ENCODE assay signal across 8 cellular contexts in genomic region chr18:62131305-62131909, GRCh38. TPM values are rescaled to one million over a fixed set of nuclear protein-coding genes. Genes with fewer than 3 reads are reported as not detected.
DNase-seq lines count a peak whose midpoint lies in the region; ATAC-seq and TF ChIP-seq lines count a peak whose summit lies in the region.

No MANE protein-coding gene starts in this region.

- ATAC-seq in HG03045 (IDR thresholded peaks at IDR 0.05; ENCODE audit: unreplicated experiment), result peak; percentile 53

- in situ Hi-C loops in GM13976 (cut with MboI; ENCODE audit: low sequenced_read_pairs, unreplicated experiment), result loop anchor here (25.0 kb wide), 1 partner anchor 544 kb away; no protein-coding TSS in a partner anchor

- no peaks in the 10 kb centered on the region for H3K9me3 Mint-ChIP-seq in mesothelial cell of epicardium

- H3K27ac Mint-ChIP-seq in mesothelial cell of epicardium, result peak overlapping the region; percentile 75

- DNase-seq in A172 (ENCODE audit: low spot score) (peak; percentile 47), GM13976 (ENCODE audit: low spot score) (peak; percentile 30), NCI-H345 (lab: John Stamatoyannopoulos, UW) (peak; percentile 65), mesothelial cell of epicardium (ENCODE audit: low spot score in 2 of 2, unreplicated experiment in 2 of 2) (peak; percentile 33 to 62)
- DNase-seq in activated CD4-positive, alpha-beta T cell treated with anti-CD3 and anti-CD28 coated beads, Interleukin-2, amount 50 U/mL, for 1 hour, result peak; percentile 54
- DNase-seq in effector CD8-positive, alpha-beta T cell (lab: John Stamatoyannopoulos, UW), result peak; percentile 35
- DNase-seq in stimulated activated CD8-positive, alpha-beta memory T cell treated with anti-CD3 and anti-CD28 coated beads, Interleukin-4, amount 100 ng/mL, for 48 hours, result peak; percentile 67

- no peak overlapping the region for H3K4me3 Mint-ChIP-seq in mesothelial cell of epicardium

- peaks cover 10% of the 10 kb centered on the region for H3K4me1 Mint-ChIP-seq in mesothelial cell of epicardium

- H3K27me3 Mint-ChIP-seq in mesothelial cell of epicardium (ENCODE audit: low read depth), result no peaks in the 10 kb centered on the region

- no peaks in the 10 kb centered on the region for H3K36me3 Mint-ChIP-seq in mesothelial cell of epicardium

- TF ChIP-seq CTCF in GM13976 (IDR thresholded peaks at IDR 0.05; ENCODE audit: borderline replicate concordance, control extremely low read depth, extremely low read depth, insufficient read depth, missing control alignments) (peak; percentile 75), mesothelial cell of epicardium (IDR thresholded peaks at IDR 0.05; ENCODE audit: unreplicated experiment) (peak; percentile 91)

RNA-seq across cellular contexts. Expression of gene PIGN, which starts 55.4 kb away (rescaled TPM):
- total RNA-seq in A172 (2014; rRNA removed; shearing (Covaris generic)), result 15.8 and 24.1 TPM in 2 replicates
- 35.4 to 37.5 TPM (median 35.4 TPM) in 3 replicates for total RNA-seq in mesothelial cell of epicardium

RNA-seq across cellular contexts. Expression of gene RELCH, which starts 55.6 kb away (rescaled TPM):
- total RNA-seq in A172 (2014; rRNA removed; shearing (Covaris generic)), result 10.6 and 13.0 TPM in 2 replicates
- total RNA-seq in mesothelial cell of epicardium, result 27.2 to 33.6 TPM (median 33.0 TPM) in 3 replicates

Comparison
In these comparisons a context has a peak if more than half of its experiments do, and no peak if none do; other contexts are left out.
1. Peak in every context shown above with its lines: DNase-seq and ATAC-seq.